8 cellular contexts compared by ENCODE assay signal in the genomic region with DNA sequence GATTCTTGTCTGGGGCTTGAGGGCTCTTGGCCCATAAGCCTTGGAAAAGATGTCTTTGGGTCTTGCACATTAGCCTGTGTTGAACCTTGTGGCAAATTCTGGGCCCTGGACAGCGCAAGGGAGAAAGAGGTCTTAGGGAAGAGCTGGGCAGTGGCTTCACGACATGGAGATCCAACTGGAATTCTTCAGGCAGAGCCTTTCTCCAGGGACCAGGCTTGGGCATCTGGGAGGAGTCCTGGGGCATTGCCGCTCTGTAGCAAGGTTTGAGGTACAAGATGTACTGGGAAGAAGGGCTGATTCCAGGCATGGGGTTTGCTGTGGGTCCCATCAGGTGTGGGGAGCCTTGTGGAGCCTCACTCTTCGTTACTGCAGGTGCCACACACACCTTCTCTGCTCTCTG.
"Had no signal": no experiment of that assay in that cellular context is flagged by ENCODE, and none has a peak within 500 bp of the region (broad histone marks: within the 10 kb centered on the region; RNA-seq: fewer than 3 reads in every experiment).

No MANE protein-coding gene starts in this region.

- DNase-seq: GDM1, GF-D8 had no signal

- FAIRE-seq: G401.6, GM12878, GM12891, GM12892, GM18507, GM19239 had no signal

- H3K4me3 ChIP-seq: GM12878 had no signal
